15 cellular contexts compared by ENCODE assay signal in genomic region chr9:114365194-114365593, GRCh38. TPM values are rescaled to one million over a fixed set of nuclear protein-coding genes. Genes with fewer than 3 reads are reported as not detected.
DNase-seq lines count a peak whose midpoint lies in the region; ATAC-seq and TF ChIP-seq lines count a peak whose summit lies in the region.
"Had no signal": no experiment of that assay in that cellular context is flagged by ENCODE, and none has a peak within 500 bp of the region (broad histone marks: within the 10 kb centered on the region; RNA-seq: fewer than 3 reads in every experiment).

No MANE protein-coding gene starts in this region.

- peaks cover 23% of the 10 kb centered on the region for H3K4me1 ChIP-seq in RWPE2 (ENCODE audit: insufficient read depth, poor library complexity, severe bottlenecking)
- peaks cover 80% of the 10 kb centered on the region for H3K4me1 ChIP-seq in effector memory CD4-positive, alpha-beta T cell (ENCODE audit: control insufficient read depth, insufficient read depth, low read length, poor library complexity, severe bottlenecking)
- H3K4me1 ChIP-seq in uterus, result no peaks in the 10 kb centered on the region

- peaks cover 89% of the 10 kb centered on the region for H3K36me3 Mint-ChIP-seq in activated naive CD4-positive, alpha-beta T cell treated with anti-CD3 and anti-CD28 coated beads, Interleukin-2, amount 10 ng/mL, durations not matched to agents 7 days and 5 days

- peaks cover 16% of the 10 kb centered on the region for H3K36me3 ChIP-seq in RWPE2 (ENCODE audit: low read depth)
- H3K36me3 ChIP-seq in effector memory CD4-positive, alpha-beta T cell (ENCODE audit: control insufficient read depth, insufficient read depth, low read length), result peaks cover 74% of the 10 kb centered on the region
- H3K36me3 ChIP-seq in uterus, result no peaks in the 10 kb centered on the region

- no peaks in the 10 kb centered on the region for H3K27me3 Mint-ChIP-seq in activated naive CD4-positive, alpha-beta T cell treated with anti-CD3 and anti-CD28 coated beads, Interleukin-2, amount 10 ng/mL, durations not matched to agents 7 days and 5 days
- H3K27me3 Mint-ChIP-seq: brain, type B pancreatic cell had no signal

- TF ChIP-seq CTCF in RWPE2 (IDR thresholded peaks at IDR 0.05; ENCODE audit: poor library complexity, severe bottlenecking), result no peak
- no peak for TF ChIP-seq CTCF in uterus (IDR thresholded peaks at IDR 0.05)

- ATAC-seq in RWPE2 (ENCODE audit: low read depth), result no peak
- no peak for ATAC-seq in GM21528 (IDR thresholded peaks at IDR 0.05; ENCODE audit: low FRiP score, unreplicated experiment)
- no peak for ATAC-seq in HG03439 (IDR thresholded peaks at IDR 0.05; ENCODE audit: unreplicated experiment)
- no peak for ATAC-seq in GM18870 (IDR thresholded peaks at IDR 0.05; ENCODE audit: unreplicated experiment)

- H3K27ac ChIP-seq in RWPE2 (ENCODE audit: poor library complexity, severe bottlenecking) (peak overlapping the region; percentile 47), uterus (peak overlapping the region; percentile 69 to 83)
- H3K27ac ChIP-seq in effector memory CD4-positive, alpha-beta T cell (ENCODE audit: insufficient read depth, low read length, poor library complexity, severe bottlenecking), result peak overlapping the region; percentile 51
- H3K27ac ChIP-seq: parathyroid adenoma had no signal

- no peaks in the 10 kb centered on the region for H3K9me3 Mint-ChIP-seq in activated naive CD4-positive, alpha-beta T cell treated with anti-CD3 and anti-CD28 coated beads, Interleukin-2, amount 10 ng/mL, durations not matched to agents 7 days and 5 days
- H3K9me3 Mint-ChIP-seq: brain, type B pancreatic cell had no signal

- H3K4me3 ChIP-seq in RWPE2 (ENCODE audit: severe bottlenecking), result no peak overlapping the region
- no peak overlapping the region for H3K4me3 ChIP-seq in effector memory CD4-positive, alpha-beta T cell (ENCODE audit: insufficient read depth, low read depth, low read length, poor library complexity, severe bottlenecking)
- H3K4me3 ChIP-seq in uterus, result no peak overlapping the region
- H3K4me3 ChIP-seq: hepatocyte had no signal

- CTCF ChIA-PET in activated naive CD4-positive, alpha-beta T cell treated with anti-CD3 and anti-CD28 coated beads, Interleukin-2, amount 10 ng/mL, durations not matched to agents 7 days and 5 days (lab: Charles Lee), result interaction anchor here (0.8 to 1.9 kb wide), 3 partner anchors 16 to 24 kb away, joined by 3 to 10 read pairs (median 7); partner anchors contain the start of gene AKNA

- no peak for TF ChIP-seq POLR2A in uterus (IDR thresholded peaks at IDR 0.05)

- H3K27me3 ChIP-seq in RWPE2 (ENCODE audit: insufficient read depth, poor library complexity, severe bottlenecking) (no peaks in the 10 kb centered on the region), uterus (no peaks in the 10 kb centered on the region)
- H3K27me3 ChIP-seq in effector memory CD4-positive, alpha-beta T cell (replicated peaks; ENCODE audit: control insufficient read depth, insufficient read depth, low read length, poor library complexity, severe bottlenecking), result no peaks in the 10 kb centered on the region
- H3K27me3 ChIP-seq: hepatocyte had no signal

- H3K9me3 ChIP-seq in RWPE2 (ENCODE audit: severe bottlenecking), result no peaks in the 10 kb centered on the region
- H3K9me3 ChIP-seq in effector memory CD4-positive, alpha-beta T cell (ENCODE audit: control insufficient read depth, low read length), result no peaks in the 10 kb centered on the region
- no peaks in the 10 kb centered on the region for H3K9me3 ChIP-seq in uterus

- peak overlapping the region; percentile 88 for H3K27ac Mint-ChIP-seq in activated naive CD4-positive, alpha-beta T cell treated with anti-CD3 and anti-CD28 coated beads, Interleukin-2, amount 10 ng/mL, durations not matched to agents 7 days and 5 days
- H3K27ac Mint-ChIP-seq: brain, type B pancreatic cell had no signal

- DNase-seq in activated naive CD4-positive, alpha-beta T cell treated with anti-CD3 and anti-CD28 coated beads, Interleukin-2, amount 10 ng/mL, durations not matched to agents 7 days and 5 days, result no peak
- DNase-seq in activated naive CD4-positive, alpha-beta T cell (lab: John Stamatoyannopoulos, UW), result no peak
- DNase-seq in RWPE2 (ENCODE audit: low spot score) (no peak), uterus (no peak)
- no peak for DNase-seq in effector memory CD4-positive, alpha-beta T cell
- DNase-seq: activated gamma-delta T cell treated with Interleukin-2 at 50 U/mL for 16 hours, KBM-7, NCI-H1105 had no signal

- intact Hi-C loops in uterus (cut with DNase I; ENCODE audit: low total_unique reads), result no loop called here

- H3K4me3 Mint-ChIP-seq in activated naive CD4-positive, alpha-beta T cell treated with anti-CD3 and anti-CD28 coated beads, Interleukin-2, amount 10 ng/mL, durations not matched to agents 7 days and 5 days, result no peak overlapping the region
- H3K4me3 Mint-ChIP-seq: brain, type B pancreatic cell had no signal

- peaks cover 90% of the 10 kb centered on the region for H3K4me1 Mint-ChIP-seq in activated naive CD4-positive, alpha-beta T cell treated with anti-CD3 and anti-CD28 coated beads, Interleukin-2, amount 10 ng/mL, durations not matched to agents 7 days and 5 days

RNA-seq across cellular contexts. Expression of gene AKNA, which starts 22.6 kb away (rescaled TPM):
- total RNA-seq in uterus, result 100 to 1,000 TPM in 1 of 4 donors, 10 to 100 TPM in 3; 24.1 to 123 (median 34.3) TPM

RNA-seq across cellular contexts. Expression of gene ORM2, which starts 35.5 kb away (rescaled TPM):
- total RNA-seq in uterus, result 1 to 10 TPM in 1 of 4 donors, not detected in 3; 1.2 TPM

RNA-seq across cellular contexts. Expression of gene ORM1, which starts 42.3 kb away (rescaled TPM):
- 1 to 10 TPM in 2 of 4 donors, not detected in 2; 1.9 to 2.4 TPM for total RNA-seq in uterus
